ENCODE assay signal across 4 cellular contexts in genomic region chr4:7771541-7772507, GRCh38.
TF ChIP-seq lines count a peak whose summit lies in the region.

No MANE protein-coding gene starts in this region.

TF ChIP-seq in SK-N-SH, 30 proteins besides CTCF, POLR2A, EP300 and RAD21:
- TF ChIP-seq REST (IDR thresholded peaks at IDR 0.05; ENCODE audit: low read depth, low read length) (no peak), YY1 (IDR thresholded peaks at IDR 0.05; ENCODE audit: low read depth) (no peak), ZBTB33 (IDR thresholded peaks at IDR 0.05; ENCODE audit: borderline replicate concordance, low read depth) (no peak), MEF2A (IDR thresholded peaks at IDR 0.05; ENCODE audit: borderline replicate concordance, low read depth) (no peak)

TF ChIP-seq in SK-N-SH treated with all-trans-retinoic acid at 6 μM for 48 hours, 23 proteins besides CTCF, POLR2A, EP300 and RAD21 (continues in another document):
- TF ChIP-seq CREB5 (CRISPR knock-in tag; IDR thresholded peaks at IDR 0.05; ENCODE audit: low read depth) (no peak), ZFP3 (CRISPR knock-in tag; IDR thresholded peaks at IDR 0.05) (no peak), ZC3H10 (CRISPR knock-in tag; IDR thresholded peaks at IDR 0.05) (no peak), TSHZ2 (CRISPR knock-in tag; IDR thresholded peaks at IDR 0.05) (no peak), PPARA (CRISPR knock-in tag; IDR thresholded peaks at IDR 0.05; ENCODE audit: borderline replicate concordance) (no peak), ZNF565 (CRISPR knock-in tag; conservative IDR thresholded peaks at IDR 0.05; ENCODE audit: low read depth) (no peak), RARB (CRISPR knock-in tag; IDR thresholded peaks at IDR 0.05) (no peak), ISL1 (CRISPR knock-in tag; IDR thresholded peaks at IDR 0.05) (no peak), POU6F1 (CRISPR knock-in tag; IDR thresholded peaks at IDR 0.05; ENCODE audit: borderline replicate concordance, low read depth) (no peak)

TF ChIP-seq in GM23338, 12 proteins besides CTCF, POLR2A, EP300 and RAD21 (continued from another document and continues in another):
- no peak for TF ChIP-seq ZNF462 (CRISPR knock-in tag; IDR thresholded peaks at IDR 0.05)
- TF ChIP-seq REST (IDR thresholded peaks at IDR 0.05; ENCODE audit: unreplicated experiment): no peak
- no peak for TF ChIP-seq EZH2phosphoT487 (IDR thresholded peaks at IDR 0.05; ENCODE audit: unreplicated experiment)
- no peak for TF ChIP-seq ZNF331 (CRISPR knock-in tag; IDR thresholded peaks at IDR 0.05; ENCODE audit: low read depth)
- TF ChIP-seq ETS1 (IDR thresholded peaks at IDR 0.05): no peak
- no peak for TF ChIP-seq STAT1 (IDR thresholded peaks at IDR 0.05; ENCODE audit: unreplicated experiment)
- no peak for TF ChIP-seq ZNF114 (CRISPR knock-in tag; IDR thresholded peaks at IDR 0.05)

TF ChIP-seq in IMR-90, 13 proteins besides CTCF, POLR2A, EP300 and RAD21 (continued from another document):
- TF ChIP-seq ELK1 (IDR thresholded peaks at IDR 0.05; ENCODE audit: borderline replicate concordance, low read depth, low read length): no peak
- no peak for TF ChIP-seq USF2 (IDR thresholded peaks at IDR 0.05; ENCODE audit: low read depth, low read length)
- TF ChIP-seq FOS (IDR thresholded peaks at IDR 0.05; ENCODE audit: low read depth, low read length): no peak
- TF ChIP-seq MXI1 (IDR thresholded peaks at IDR 0.05; ENCODE audit: borderline replicate concordance, low read depth, low read length): no peak
- no peak for TF ChIP-seq MAZ (IDR thresholded peaks at IDR 0.05; ENCODE audit: borderline replicate concordance, low read depth, low read length)
- TF ChIP-seq NFE2L2 (IDR thresholded peaks at IDR 0.05; ENCODE audit: low read depth, low read length): no peak
- no peak for TF ChIP-seq CEBPB (IDR thresholded peaks at IDR 0.05; ENCODE audit: low read depth, low read length)
- no peak for TF ChIP-seq MAFK (IDR thresholded peaks at IDR 0.05; ENCODE audit: low read depth, low read length)
